ENCODE assay signal across 11 cellular contexts in the genomic region with DNA sequence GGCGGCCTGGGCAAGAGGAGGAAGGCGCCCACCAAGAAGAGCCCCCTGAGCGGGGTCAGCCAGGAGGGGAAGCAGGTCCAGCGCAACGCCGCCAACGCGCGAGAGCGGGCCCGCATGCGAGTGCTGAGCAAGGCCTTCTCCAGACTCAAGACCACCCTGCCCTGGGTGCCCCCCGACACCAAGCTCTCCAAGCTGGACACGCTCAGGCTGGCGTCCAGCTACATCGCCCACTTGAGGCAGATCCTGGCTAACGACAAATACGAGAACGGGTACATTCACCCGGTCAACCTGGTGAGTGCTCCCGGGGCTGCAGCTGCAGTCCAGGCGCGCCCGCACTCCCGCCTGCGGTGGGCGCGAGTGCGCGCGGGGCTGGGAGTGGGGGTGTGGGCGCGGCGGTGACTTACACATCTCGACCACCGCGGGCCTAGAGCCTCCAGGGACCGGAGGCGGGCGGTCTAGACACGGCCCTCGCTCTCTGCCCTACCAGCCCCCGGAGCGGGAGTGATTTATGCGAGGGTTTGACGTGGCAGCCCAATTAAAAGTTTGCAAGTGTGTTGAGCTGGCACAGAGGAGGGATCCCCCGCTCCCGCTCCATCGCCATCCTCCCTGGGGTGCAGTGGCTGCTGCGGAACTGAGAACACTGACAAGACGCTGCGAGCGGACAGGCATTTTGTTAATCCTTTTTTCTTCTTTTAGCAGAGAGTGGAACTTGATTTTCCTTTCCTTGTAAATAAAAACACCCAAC. TPM values are rescaled to one million over a fixed set of nuclear protein-coding genes. Genes with fewer than 3 reads are reported as not detected.
A peak's percentile ranks its signal among the peaks of the same experiment; 100 is the strongest.
DNase-seq lines count a peak whose midpoint lies in the region; ATAC-seq and TF ChIP-seq lines count a peak whose summit lies in the region.
"Had no signal": no experiment of that assay in that cellular context is flagged by ENCODE, and none has a peak within 500 bp of the region (broad histone marks: within the 10 kb centered on the region; RNA-seq: fewer than 3 reads in every experiment).

No MANE protein-coding gene starts in this region.

- ATAC-seq in T-cell (replicated peaks in 1 of 4) (peak in 2 of 4 experiments; percentile 19), HG02981 (IDR thresholded peaks at IDR 0.05; ENCODE audit: unreplicated experiment) (no peak), HG02970 (IDR thresholded peaks at IDR 0.05; ENCODE audit: low FRiP score, unreplicated experiment) (no peak)

- H3K9me3 Mint-ChIP-seq in T-cell = no peaks in the 10 kb centered on the region
- no peaks in the 10 kb centered on the region for H3K9me3 Mint-ChIP-seq in nephron

- no peak for DNase-seq in AG04449 (ENCODE audit: low read depth, low spot score)
- no peak for DNase-seq in T-cell
- peak; percentile 33 for DNase-seq in fibroblast of peridontal ligament (ENCODE audit: extremely low read depth)
- DNase-seq in UCSD-AML1 (lab: John Stamatoyannopoulos, UW; ENCODE audit: unreplicated experiment) = no peak
- DNase-seq in H4 (ENCODE audit: low spot score) = no peak
- DNase-seq: Calu3, GOT3, NCI-H2029 treated with DMSO at 0.1 percent for 48 hours had no signal

- peak overlapping the region; percentile 71 for H3K4me3 ChIP-seq in AG04449 (ENCODE audit: low read depth, low read length)

- peak; percentile 10 for TF ChIP-seq CTCF in AG04449 (IDR thresholded peaks at IDR 0.05; ENCODE audit: insufficient read depth, low read length, missing control alignments)
- no peak for TF ChIP-seq CTCF in nephron (IDR thresholded peaks at IDR 0.05; ENCODE audit: unreplicated experiment in 3 of 3)

- H3K4me3 Mint-ChIP-seq in T-cell (peak overlapping the region in 2 of 3 donors; percentile 22 to 85), nephron (peak overlapping the region; percentile 95 to 98 (median 96))

- H3K27me3 Mint-ChIP-seq in T-cell = peaks cover 83 to 86% of the 10 kb centered on the region in 2 donors
- peaks cover 98% of the 10 kb centered on the region for H3K27me3 Mint-ChIP-seq in nephron (ENCODE audit: low read depth)

- peaks cover 36 to 54% (median 41%) of the 10 kb centered on the region in 3 donors for H3K4me1 Mint-ChIP-seq in T-cell
- H3K4me1 Mint-ChIP-seq in nephron = peaks cover 42% of the 10 kb centered on the region

- H3K36me3 Mint-ChIP-seq in T-cell (no peaks in the 10 kb centered on the region), nephron (ENCODE audit: low read depth) (peaks cover 50% of the 10 kb centered on the region)

- POLR2A ChIA-PET in AG04449 (lab: Yijun Ruan, JAX) = interaction anchor here (0.7 to 1.2 kb wide), 2 partner anchors 244 to 320 kb away, joined by 3 to 4 read pairs; no protein-coding TSS in a partner anchor
- POLR2A ChIA-PET in T-cell (lab: Charles Lee) = no interaction called here

- no peak overlapping the region for H3K27ac Mint-ChIP-seq in T-cell
- H3K27ac Mint-ChIP-seq in nephron = peak overlapping the region; percentile 76 to 99 (median 97)

- CTCF ChIA-PET in AG04449 (lab: Yijun Ruan, JAX) = interaction anchor here (0.7 to 6.3 kb wide), 4 partner anchors 27 to 321 kb away, joined by 3 to 39 read pairs (median 6); no protein-coding TSS in a partner anchor
- CTCF ChIA-PET in T-cell (lab: Charles Lee) = no interaction called here

RNA-seq across cellular contexts. Expression of a gene that starts 0.8 kb away (rescaled TPM):
- total RNA-seq in T-cell = under 1 TPM in 2 of 5 donors, not detected in 3; 0.07 to 0.12 TPM
- total RNA-seq in H4 (2014; rRNA removed; shearing (Covaris generic)) = not detected in 2 replicates
- total RNA-seq: Calu3 had no signal

Comparison
In these comparisons a context has a peak if more than half of its experiments do, and no peak if none do; other contexts are left out.
1. H3K27ac Mint-ChIP-seq: peak in nephron (3 of 3); none in T-cell (0 of 2).